ENCODE assay signal across 9 cellular contexts in the genomic region with DNA sequence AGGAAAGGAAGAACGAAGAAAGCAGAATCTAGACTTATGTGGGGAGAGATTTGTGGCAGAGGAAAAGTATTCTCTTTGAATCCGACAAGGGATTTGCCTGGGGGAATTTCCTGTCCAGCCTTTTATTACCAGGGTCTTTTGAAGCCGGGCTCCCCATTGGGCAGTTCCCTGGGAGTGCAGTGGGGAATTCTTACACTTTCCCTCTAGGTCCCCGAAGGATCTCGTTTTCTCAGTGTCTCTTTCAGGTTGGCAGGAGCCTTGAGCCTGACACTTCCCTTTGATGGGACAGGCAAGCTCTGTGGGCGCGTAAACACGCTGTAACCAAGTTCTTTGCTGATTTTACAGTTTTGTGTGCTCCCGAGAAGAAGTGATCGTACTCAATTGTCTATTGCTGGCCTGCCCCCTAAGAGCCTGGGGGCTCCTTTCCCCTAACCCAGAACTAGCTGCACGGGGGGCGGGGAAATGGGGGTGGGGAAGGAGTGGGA. TPM values are rescaled to one million over a fixed set of nuclear protein-coding genes. Genes with fewer than 3 reads are reported as not detected.
DNase-seq lines count a peak whose midpoint lies in the region; TF ChIP-seq lines count a peak whose summit lies in the region.
"Had no signal": no experiment of that assay in that cellular context is flagged by ENCODE, and none has a peak within 500 bp of the region (broad histone marks: within the 10 kb centered on the region; RNA-seq: fewer than 3 reads in every experiment).

No MANE protein-coding gene starts in this region.

- H3K4me3 ChIP-seq in GM08714 (ENCODE audit: low read length) = peak overlapping the region; percentile 69
- H3K4me3 ChIP-seq in fibroblast of the aortic adventitia (ENCODE audit: low read depth, low read length) = peak overlapping the region; percentile 92

- TF ChIP-seq CTCF in fibroblast of the aortic adventitia (IDR thresholded peaks at IDR 0.05; ENCODE audit: insufficient read depth, low read length) = no peak

- DNase-seq in NOMO-1 (lab: John Stamatoyannopoulos, UW; ENCODE audit: unreplicated experiment in 2 of 2) (peak; percentile 45 to 68), fibroblast of the aortic adventitia (ENCODE audit: low read depth) (peak; percentile 31), renal cortical epithelial cell (ENCODE audit: low read depth) (peak; percentile 19), D341Med (ENCODE audit: low spot score) (no peak), NCI-H187 treated with DMSO at 0.1 percent for 48 hours (lab: John Stamatoyannopoulos, UW) (no peak), NCI-H2081 (lab: John Stamatoyannopoulos, UW) (no peak)
- DNase-seq in effector CD4-positive, alpha-beta T cell = no peak
- DNase-seq: activated CD4-positive, CD25-positive, alpha-beta regulatory T cell had no signal

RNA-seq across cellular contexts. Expression of a gene that starts 0.6 kb away (rescaled TPM):
- total RNA-seq in fibroblast of the aortic adventitia (ENCODE audit: low replicate concordance) (455 and 1,493 TPM in 2 replicates), renal cortical epithelial cell (269 and 2,590 TPM in 2 replicates)

Comparison
In these comparisons a context has a peak if more than half of its experiments do, and no peak if none do; other contexts are left out.
1. DNase-seq: peak in NOMO-1 (2 of 2), fibroblast of the aortic adventitia (single experiment) and renal cortical epithelial cell (single experiment); none in D341Med (single experiment), NCI-H187 treated with DMSO at 0.1 percent for 48 hours (single experiment), NCI-H2081 (0 of 2) and effector CD4-positive, alpha-beta T cell (single experiment).